ENCODE assay signal across 26 cellular contexts in genomic region chr12:74663958-74664357, GRCh38.
DNase-seq lines count a peak whose midpoint lies in the region; ATAC-seq, FAIRE-seq and TF ChIP-seq lines count a peak whose summit lies in the region.
"Had no signal": no experiment of that assay in that cellular context is flagged by ENCODE, and none has a peak within 500 bp of the region (broad histone marks: within the 10 kb centered on the region; RNA-seq: fewer than 3 reads in every experiment).

No MANE protein-coding gene starts in this region.

- H3K14ac ChIP-seq in H9 (ENCODE audit: insufficient read depth, low read length): no peak overlapping the region

- no peak overlapping the region for H4K5ac ChIP-seq in H9 (ENCODE audit: insufficient read length, low read depth, low read length)

- no peak overlapping the region for H2AK5ac ChIP-seq in H9 (ENCODE audit: insufficient read length, low read length)

- TF ChIP-seq CTCF in H9 (conservative IDR thresholded peaks at IDR 0.05): no peak
- no peak for TF ChIP-seq CTCF in chondrocyte (IDR thresholded peaks at IDR 0.05)
- no peak for TF ChIP-seq CTCF in kidney (IDR thresholded peaks at IDR 0.05; ENCODE audit: borderline replicate concordance, extremely low read depth, insufficient read depth)
- no peak for TF ChIP-seq CTCF in lower leg skin (IDR thresholded peaks at IDR 0.05)
- no peak for TF ChIP-seq CTCF in activated CD8-positive, alpha-beta T cell treated with anti-CD3 and anti-CD28 coated beads for 36 hours (IDR thresholded peaks at IDR 0.05)

- no peaks in the 10 kb centered on the region for H3K4me1 Mint-ChIP-seq in H9
- no peaks in the 10 kb centered on the region for H3K4me1 Mint-ChIP-seq in chondrocyte (ENCODE audit: low read depth)
- no peaks in the 10 kb centered on the region for H3K4me1 Mint-ChIP-seq in activated CD8-positive, alpha-beta T cell treated with anti-CD3 and anti-CD28 coated beads for 36 hours (ENCODE audit: low read depth)
- H3K4me1 Mint-ChIP-seq: CD14-positive monocyte; CD4-positive, alpha-beta memory T cell; CD4-positive, CD25-positive, alpha-beta regulatory T cell; CD8-positive, alpha-beta memory T cell had no signal

- POLR2A ChIA-PET in activated CD8-positive, alpha-beta T cell treated with anti-CD3 and anti-CD28 coated beads for 36 hours (lab: Charles Lee): no interaction called here

- CTCF ChIA-PET in activated CD8-positive, alpha-beta T cell treated with anti-CD3 and anti-CD28 coated beads for 36 hours (lab: Charles Lee): no interaction called here

- DNase-seq in H9 (no peak), chondrocyte (ENCODE audit: low spot score) (peak; percentile 74), kidney (peak; percentile 52), LoVo (ENCODE audit: low spot score) (no peak), lower leg skin (ENCODE audit: low spot score in 2 of 2) (no peak)
- no peak for DNase-seq in activated CD8-positive, alpha-beta T cell treated with anti-CD3 and anti-CD28 coated beads for 36 hours
- DNase-seq: 8988T; ACHN; BE2C; C1 segment of cervical spinal cord; CD4-positive, alpha-beta memory T cell; CD4-positive, CD25-positive, alpha-beta regulatory T cell; CD8-positive, alpha-beta memory T cell; COR-L47; DMS 273 treated with DMSO at 0.1 percent for 48 hours; DMS153; DMS53; DMS79; DND-41; EL; GDM1 had no signal

- H3K4ac ChIP-seq in H9 (ENCODE audit: low read depth, low read length): no peak overlapping the region

- H3K4me1 ChIP-seq in H9 (ENCODE audit: insufficient read depth, low read length): no peaks in the 10 kb centered on the region
- no peaks in the 10 kb centered on the region for H3K4me1 ChIP-seq in kidney (ENCODE audit: control insufficient read depth in 1 of 2, insufficient read depth in 1 of 2, low read depth in 1 of 2, low read length in 2 of 2)
- H3K4me1 ChIP-seq: BE2C, BLaER1 had no signal

- intact Hi-C loops in kidney (cut with DNase I) (no loop called here), lower leg skin (cut with DNase I; ENCODE audit: low total_unique reads) (no loop called here)
- intact Hi-C loops in activated CD8-positive, alpha-beta T cell treated with anti-CD3 and anti-CD28 coated beads for 36 hours (cut with micrococcal nuclease): no loop called here

- H3K79me2 ChIP-seq in H9 (ENCODE audit: insufficient read depth, low read length): no peaks in the 10 kb centered on the region

- H3K79me1 ChIP-seq in H9 (ENCODE audit: insufficient read depth, low read depth, low read length, poor library complexity, severe bottlenecking): no peaks in the 10 kb centered on the region

- H2BK12ac ChIP-seq in H9 (ENCODE audit: insufficient read length, low read depth, low read length): no peak overlapping the region

- no peak overlapping the region for H3T11ph ChIP-seq in H9 (ENCODE audit: low read length)

- no peak overlapping the region for H3K27ac ChIP-seq in H9 (ENCODE audit: insufficient read length, low read depth, low read length)
- H3K27ac ChIP-seq in kidney (ENCODE audit: low read depth in 2 of 2, low read length in 2 of 2): no peak overlapping the region
- H3K27ac ChIP-seq: BLaER1 had no signal

- H3K9me3 Mint-ChIP-seq in H9 (no peaks in the 10 kb centered on the region; a peak in 1 of 5 replicates), chondrocyte (ENCODE audit: low read depth) (no peaks in the 10 kb centered on the region)
- H3K9me3 Mint-ChIP-seq in activated CD8-positive, alpha-beta T cell treated with anti-CD3 and anti-CD28 coated beads for 36 hours: no peaks in the 10 kb centered on the region
- H3K9me3 Mint-ChIP-seq: CD14-positive monocyte; CD4-positive, alpha-beta memory T cell; CD8-positive, alpha-beta memory T cell had no signal

- no peak overlapping the region for H2BK15ac ChIP-seq in H9 (ENCODE audit: low read depth, low read length)

- no peak overlapping the region for H4K91ac ChIP-seq in H9 (ENCODE audit: insufficient read length, low read depth, low read length)

- no peak overlapping the region for H3K56ac ChIP-seq in H9 (ENCODE audit: insufficient read length, low read depth, low read length)

- H4K20me1 ChIP-seq in H9 (ENCODE audit: control insufficient read depth, insufficient read depth, insufficient read length): no peaks in the 10 kb centered on the region
- H4K20me1 ChIP-seq: BLaER1 had no signal

- H3K36me3 Mint-ChIP-seq in H9 (ENCODE audit: insufficient read depth in 1 of 3, low read depth in 3 of 3): no peaks in the 10 kb centered on the region
- H3K36me3 Mint-ChIP-seq in chondrocyte (ENCODE audit: low read depth): no peaks in the 10 kb centered on the region
- H3K36me3 Mint-ChIP-seq in activated CD8-positive, alpha-beta T cell treated with anti-CD3 and anti-CD28 coated beads for 36 hours (ENCODE audit: low read depth): no peaks in the 10 kb centered on the region
- H3K36me3 Mint-ChIP-seq: CD14-positive monocyte; CD4-positive, alpha-beta memory T cell; CD4-positive, CD25-positive, alpha-beta regulatory T cell; CD8-positive, alpha-beta memory T cell had no signal

- peak overlapping the region; percentile 60 for H2BK5ac ChIP-seq in H9 (ENCODE audit: insufficient read length, low read length)

- no peaks in the 10 kb centered on the region for H3K27me3 ChIP-seq in H9 (ENCODE audit: insufficient read depth, low read length)
- H3K27me3 ChIP-seq: BE2C, BLaER1 had no signal

- H3K9ac ChIP-seq in H9 (ENCODE audit: extremely low read depth, insufficient read length, low read length): no peak overlapping the region
- no peak overlapping the region for H3K9ac ChIP-seq in kidney (ENCODE audit: low read length in 2 of 2)
- H3K9ac ChIP-seq: BLaER1 had no signal

- H3K4me3 Mint-ChIP-seq in H9 (no peak overlapping the region), chondrocyte (ENCODE audit: unreplicated experiment) (no peak overlapping the region)
- no peak overlapping the region for H3K4me3 Mint-ChIP-seq in activated CD8-positive, alpha-beta T cell treated with anti-CD3 and anti-CD28 coated beads for 36 hours
- H3K4me3 Mint-ChIP-seq: CD14-positive monocyte; CD4-positive, alpha-beta memory T cell; CD4-positive, CD25-positive, alpha-beta regulatory T cell; CD8-positive, alpha-beta memory T cell had no signal

- no peak overlapping the region for H2AFZ ChIP-seq in H9 (ENCODE audit: low read length)

- H3K23me2 ChIP-seq in H9 (ENCODE audit: insufficient read length, low read depth, low read length, poor library complexity, severe bottlenecking): no peaks in the 10 kb centered on the region

- H3K23ac ChIP-seq in H9 (ENCODE audit: insufficient read length, low read depth, low read length): no peak overlapping the region

- no peak for TF ChIP-seq POLR2A in lower leg skin (IDR thresholded peaks at IDR 0.05)

- H3K4me3 ChIP-seq in kidney (ENCODE audit: low read length in 2 of 2) (no peak overlapping the region), lower leg skin (ENCODE audit: low read depth, poor library complexity, severe bottlenecking) (no peak overlapping the region)
- H3K4me3 ChIP-seq: BLaER1, GM12878 had no signal

- no peak overlapping the region for H3K27ac Mint-ChIP-seq in H9
- H3K27ac Mint-ChIP-seq in chondrocyte (ENCODE audit: unreplicated experiment): no peak overlapping the region
- no peak overlapping the region for H3K27ac Mint-ChIP-seq in activated CD8-positive, alpha-beta T cell treated with anti-CD3 and anti-CD28 coated beads for 36 hours
- H3K27ac Mint-ChIP-seq: CD14-positive monocyte; CD4-positive, alpha-beta memory T cell; CD4-positive, CD25-positive, alpha-beta regulatory T cell; CD8-positive, alpha-beta memory T cell had no signal

- no peak overlapping the region for H4K8ac ChIP-seq in H9 (replicated peaks; ENCODE audit: insufficient read length, low read depth, low read length)

- H3K27me3 Mint-ChIP-seq in H9 (ENCODE audit: low read depth) (no peaks in the 10 kb centered on the region), chondrocyte (ENCODE audit: low read depth) (peaks cover 23% of the 10 kb centered on the region)
- H3K27me3 Mint-ChIP-seq in activated CD8-positive, alpha-beta T cell treated with anti-CD3 and anti-CD28 coated beads for 36 hours: no peaks in the 10 kb centered on the region
- H3K27me3 Mint-ChIP-seq: CD4-positive, CD25-positive, alpha-beta regulatory T cell had no signal

- FAIRE-seq in kidney (lab: Jason Lieb, UNC): no peak
- FAIRE-seq: GM12878, GM12892, GM18507 had no signal

- no peak overlapping the region for H2BK120ac ChIP-seq in H9 (ENCODE audit: low read depth, low read length, poor library complexity, severe bottlenecking)

- no peaks in the 10 kb centered on the region for H3K36me3 ChIP-seq in kidney (ENCODE audit: control insufficient read depth in 1 of 2, insufficient read depth in 2 of 2, low read length in 2 of 2)
- H3K36me3 ChIP-seq: BE2C, BLaER1 had no signal

- ATAC-seq in activated CD8-positive, alpha-beta T cell treated with anti-CD3 and anti-CD28 coated beads for 36 hours: no peak
- ATAC-seq: GM12878 had no signal

- no peak overlapping the region for H3K18ac ChIP-seq in H9 (ENCODE audit: insufficient read length, low read depth, low read length)

- H3K4me2 ChIP-seq in H9 (ENCODE audit: insufficient read depth, insufficient read length, low read length): no peak overlapping the region
- H3K4me2 ChIP-seq: BLaER1 had no signal

- H2BK20ac ChIP-seq in H9 (ENCODE audit: low read depth, low read length, poor library complexity, severe bottlenecking): no peak overlapping the region

- no peaks in the 10 kb centered on the region for H3K9me3 ChIP-seq in H9 (ENCODE audit: control insufficient read depth, low read depth, low read length)
- no peaks in the 10 kb centered on the region for H3K9me3 ChIP-seq in kidney (ENCODE audit: control insufficient read depth in 1 of 2, low read length in 2 of 2)
- H3K9me3 ChIP-seq: BE2C, BLaER1 had no signal

- WGBS in H9 (ENCODE audit: extremely low coverage, insufficient read length, low lambda C conversion rate): no CpG with 5 or more reads among the region's 20 CpGs
- 95 to 97% methylated on average over 20 of the region's 20 CpGs for WGBS in lower leg skin, 2 donors

Comparison
In these comparisons a context has a peak if more than half of its experiments do, and no peak if none do; other contexts are left out.
1. DNase-seq: peak in chondrocyte (single experiment) and kidney (single experiment); none in H9 (single experiment), LoVo (single experiment), lower leg skin (0 of 2) and activated CD8-positive, alpha-beta T cell treated with anti-CD3 and anti-CD28 coated beads for 36 hours (single experiment).